Comparison of ENCODE assay signal across 10 cellular contexts in the genomic region with DNA sequence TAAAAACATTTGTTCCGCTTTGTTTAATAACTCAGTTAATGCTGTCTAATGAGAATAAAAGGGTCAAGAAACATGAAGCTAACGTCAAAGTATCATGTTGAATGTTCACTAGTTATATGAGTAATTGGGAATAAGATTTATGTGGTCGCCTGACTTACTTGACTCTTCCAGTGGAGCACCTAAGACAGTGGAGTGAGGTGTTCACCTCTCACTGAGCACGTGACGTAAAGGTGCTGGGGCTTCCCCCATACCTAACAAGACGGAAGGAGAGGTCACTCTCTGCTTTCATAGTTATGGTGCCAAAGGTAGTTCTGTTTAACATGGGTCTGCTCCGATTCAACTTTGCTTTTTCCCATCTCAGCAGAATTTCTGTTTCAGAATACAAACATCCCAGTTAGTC. TPM values are rescaled to one million over a fixed set of nuclear protein-coding genes. Genes with fewer than 3 reads are reported as not detected.
DNase-seq lines count a peak whose midpoint lies in the region; ATAC-seq and TF ChIP-seq lines count a peak whose summit lies in the region.
"Had no signal": no experiment of that assay in that cellular context is flagged by ENCODE, and none has a peak within 500 bp of the region (broad histone marks: within the 10 kb centered on the region; RNA-seq: fewer than 3 reads in every experiment).

No MANE protein-coding gene starts in this region.

- H3K14ac ChIP-seq in neuronal stem cell (ENCODE audit: low read length) = no peak overlapping the region

- no peak overlapping the region for H3K4ac ChIP-seq in neuronal stem cell (ENCODE audit: low read length)

- H3K36me3 ChIP-seq in neuronal stem cell (replicated peaks in 1 of 2; ENCODE audit: control insufficient read depth in 2 of 2, insufficient read depth in 2 of 2, low read length in 2 of 2) = no peaks in the 10 kb centered on the region
- H3K36me3 ChIP-seq: neutrophil had no signal

- H2BK120ac ChIP-seq in neuronal stem cell (ENCODE audit: low read depth, low read length) = no peak overlapping the region

- H3K4me2 ChIP-seq in neuronal stem cell (ENCODE audit: insufficient read depth, low read length, poor library complexity, severe bottlenecking) = no peak overlapping the region

- H3K18ac ChIP-seq in neuronal stem cell (ENCODE audit: low read length) = no peak overlapping the region

- DNase-seq in epithelial cell of proximal tubule (ENCODE audit: low read depth) (no peak), HPDE6-E6E7 (ENCODE audit: extremely low spot score) (no peak), NOMO-1 treated with DMSO at 0.1 percent for 48 hours (lab: John Stamatoyannopoulos, UW; ENCODE audit: unreplicated experiment) (no peak), mucosa of gallbladder (ENCODE audit: low spot score) (no peak), neuronal stem cell (ENCODE audit: low spot score) (no peak)

- no peak for TF ChIP-seq CTCF in epithelial cell of proximal tubule (conservative IDR thresholded peaks at IDR 0.05; ENCODE audit: low read depth, low read length)

- H3K4me1 ChIP-seq in neuronal stem cell (ENCODE audit: control insufficient read depth in 2 of 2, insufficient read depth in 1 of 2, low read depth in 1 of 2, low read length in 2 of 2) = no peaks in the 10 kb centered on the region

- H3K79me1 ChIP-seq in neuronal stem cell (ENCODE audit: low read depth, low read length) = no peaks in the 10 kb centered on the region

- no peak overlapping the region for H2BK5ac ChIP-seq in neuronal stem cell (ENCODE audit: low read length)

- no peak overlapping the region for H2AFZ ChIP-seq in neuronal stem cell (ENCODE audit: low read length)

- ATAC-seq in GM19397 (IDR thresholded peaks at IDR 0.05; ENCODE audit: unreplicated experiment) (peak; percentile 61), HG03097 (IDR thresholded peaks at IDR 0.05; ENCODE audit: low FRiP score, unreplicated experiment) (peak; percentile 59)

- no peak overlapping the region for H3K9ac ChIP-seq in neuronal stem cell (ENCODE audit: low read depth, low read length, poor library complexity)

- no CpG with 5 or more reads among the region's 7 CpGs for WGBS in neuronal stem cell (ENCODE audit: extremely low coverage in 2 of 2, insufficient read length in 2 of 2, insufficient replicate concordance in 1 of 2), 2 donors

- H3K9me3 ChIP-seq in neuronal stem cell (replicated peaks in 1 of 2; ENCODE audit: control insufficient read depth in 2 of 2, insufficient read depth in 1 of 2, low read depth in 1 of 2, low read length in 2 of 2) = no peaks in the 10 kb centered on the region
- H3K9me3 ChIP-seq: neutrophil had no signal

- H3K23ac ChIP-seq in neuronal stem cell (ENCODE audit: low read depth, low read length, poor library complexity) = no peak overlapping the region

- no peak overlapping the region for H2BK15ac ChIP-seq in neuronal stem cell (ENCODE audit: low read length)

- no peak overlapping the region for H2AK5ac ChIP-seq in neuronal stem cell (ENCODE audit: low read depth, low read length)

- H2BK12ac ChIP-seq in neuronal stem cell (ENCODE audit: low read length) = no peak overlapping the region

- no peak overlapping the region for H3K27ac ChIP-seq in neuronal stem cell (replicated peaks; ENCODE audit: low read length)

- H4K8ac ChIP-seq in neuronal stem cell (ENCODE audit: low read depth, low read length) = no peak overlapping the region

- no peak overlapping the region for H4K91ac ChIP-seq in neuronal stem cell (ENCODE audit: low read depth, low read length, poor library complexity)

- H3K27me3 ChIP-seq in neuronal stem cell (ENCODE audit: control insufficient read depth in 3 of 3, insufficient read depth in 3 of 3, low read depth in 1 of 3, low read length in 3 of 3) = peaks cover 0 to 21% (median 0%) of the 10 kb centered on the region in 3 experiments
- H3K27me3 ChIP-seq: neutrophil had no signal

- H3K4me3 ChIP-seq in GM08714 (ENCODE audit: low read length) = peak overlapping the region; percentile 74
- peak overlapping the region; percentile 19 for H3K4me3 ChIP-seq in epithelial cell of proximal tubule (ENCODE audit: low read depth, low read length)
- no peak overlapping the region for H3K4me3 ChIP-seq in neuronal stem cell (ENCODE audit: low read length in 2 of 2)

RNA-seq across cellular contexts. Expression of gene KMO, which starts 0.7 kb away (rescaled TPM):
- 1.0 TPM in 1 of 2 replicates, not detected in the other for total RNA-seq in epithelial cell of proximal tubule
- 0.83 TPM for total RNA-seq in mucosa of gallbladder
- polyA plus RNA-seq in neuronal stem cell (2013, experiment 1 of 2) = not detected
- polyA plus RNA-seq in neuronal stem cell (2013, experiment 2 of 2) = not detected
- total RNA-seq: endothelial cell of umbilical vein had no signal
- polyA plus RNA-seq: endothelial cell of umbilical vein had no signal

RNA-seq across cellular contexts. Expression of gene FH, which starts 13.3 kb away (rescaled TPM):
- total RNA-seq in epithelial cell of proximal tubule (75.1 and 134 TPM in 2 replicates), mucosa of gallbladder (44.0 TPM)
- 57.8 TPM for polyA plus RNA-seq in neuronal stem cell (2013, experiment 1 of 2)
- polyA plus RNA-seq in neuronal stem cell (2013, experiment 2 of 2) = 57.4 TPM

Comparison
In these comparisons a context has a peak if more than half of its experiments do, and no peak if none do; other contexts are left out.
1. H3K4me3 ChIP-seq: peak in GM08714 (single experiment) and epithelial cell of proximal tubule (single experiment); none in neuronal stem cell (0 of 2).